In genomic region chr14:95410838-95411237, GRCh38 we compare ENCODE assay signal across 18 cellular contexts.
"Had no signal": no experiment of that assay in that cellular context is flagged by ENCODE, and none has a peak within 500 bp of the region (broad histone marks: within the 10 kb centered on the region; RNA-seq: fewer than 3 reads in every experiment).

No MANE protein-coding gene starts in this region.

- DNase-seq: effector memory CD8-positive, alpha-beta T cell; glutamatergic neuron; mucosa of descending colon; naive thymus-derived CD8-positive, alpha-beta T cell; nucleus accumbens; ovary; spleen; stimulated activated CD4-positive, alpha-beta T cell treated with anti-CD3 and anti-CD28 coated beads, Interleukin-15, amount 100 ng/mL, for 24 hours; stimulated activated CD4-positive, alpha-beta T cell treated with anti-CD3 and anti-CD28 coated beads, Interleukin-1b, Interleukin-23, amount 100 ng/mL, for 48 hours; stimulated activated CD4-positive, alpha-beta T cell treated with anti-CD3 and anti-CD28 coated beads, Interleukin-4, amount 100 ng/mL, for 24 hours; stimulated activated naive B cell treated with anti-CD40 and anti-IgM and Interleukin-4, amounts not matched to agents 10 μg/mL and 1 μg/mL and 100 μg/mL, for 72 hours; stomach; thyroid gland had no signal

- H3K27ac ChIP-seq: epithelial cell of prostate, esophagus muscularis mucosa, hepatocyte, ovary, spleen, stomach, thyroid gland had no signal

- H3K4me2 ChIP-seq: hepatocyte had no signal

- ATAC-seq: effector memory CD8-positive, alpha-beta T cell; gastroesophageal sphincter; mucosa of descending colon; naive thymus-derived CD8-positive, alpha-beta T cell; sciatic nerve; stimulated activated naive B cell treated with anti-CD40 and anti-IgM and Interleukin-4, amounts not matched to agents 10 μg/mL and 1 μg/mL and 100 μg/mL, for 72 hours had no signal

- H2AFZ ChIP-seq: hepatocyte had no signal

- H3K4me1 ChIP-seq: thyroid gland had no signal

- H3K36me3 ChIP-seq: ovary, thyroid gland had no signal

- H3K4me3 ChIP-seq: esophagus muscularis mucosa, gastroesophageal sphincter, hepatocyte, mucosa of descending colon, ovary, spleen, stomach, thyroid gland had no signal

- H3K27me3 ChIP-seq: hepatocyte, ovary, spleen, stomach, thyroid gland had no signal

- H3K9me3 ChIP-seq: esophagus muscularis mucosa, gastroesophageal sphincter, mucosa of descending colon, ovary, spleen, stomach, thyroid gland had no signal
